Comparison of ENCODE assay signal across 23 cellular contexts in genomic region chr10:23121135-23121534, GRCh38.
"Had no signal": no experiment of that assay in that cellular context is flagged by ENCODE, and none has a peak within 500 bp of the region (broad histone marks: within the 10 kb centered on the region; RNA-seq: fewer than 3 reads in every experiment).

No MANE protein-coding gene starts in this region.

- H3K9me3 Mint-ChIP-seq: dendritic cell treated with granulocyte-macrophage colony-stimulating factor and Interleukin-4, amounts not matched to agents 40 ng/mL and 50 ng/mL, for 4 days; effector memory CD8-positive, alpha-beta T cell; endodermal cell had no signal

- H3K36me3 ChIP-seq: colonic mucosa had no signal

- H3K4me3 Mint-ChIP-seq: dendritic cell treated with granulocyte-macrophage colony-stimulating factor and Interleukin-4, amounts not matched to agents 40 ng/mL and 50 ng/mL, for 4 days; effector memory CD8-positive, alpha-beta T cell; endodermal cell had no signal

- DNase-seq: colonic mucosa; cortex of kidney; dermis blood vessel endothelial cell; effector CD4-positive, alpha-beta T cell; effector CD8-positive, alpha-beta T cell; effector memory CD4-positive, alpha-beta T cell; effector memory CD8-positive, alpha-beta T cell; endodermal cell; erythroblast; esophagus squamous epithelium; foreskin fibroblast; foreskin keratinocyte; gastrocnemius medialis; glutamatergic neuron; heart left ventricle; heart right ventricle had no signal

- H3K9me3 ChIP-seq: colonic mucosa, esophagus muscularis mucosa, esophagus squamous epithelium, gastrocnemius medialis, gastroesophageal sphincter, heart right ventricle had no signal

- H3K27me3 Mint-ChIP-seq: dendritic cell treated with granulocyte-macrophage colony-stimulating factor and Interleukin-4, amounts not matched to agents 40 ng/mL and 50 ng/mL, for 4 days; effector memory CD8-positive, alpha-beta T cell had no signal

- H3K4me3 ChIP-seq: colonic mucosa, coronary artery, esophagus muscularis mucosa, esophagus squamous epithelium, gastrocnemius medialis, gastroesophageal sphincter, heart left ventricle, heart right ventricle had no signal

- H3K4me1 ChIP-seq: colonic mucosa, esophagus muscularis mucosa, esophagus squamous epithelium, foreskin keratinocyte, gastrocnemius medialis, gastroesophageal sphincter had no signal

- ATAC-seq: effector memory CD8-positive, alpha-beta T cell; esophagus mucosa; foreskin keratinocyte; gastrocnemius medialis; gastroesophageal sphincter; heart left ventricle; heart right ventricle had no signal

- H3K4me1 Mint-ChIP-seq: endodermal cell had no signal

- H3K27ac Mint-ChIP-seq: dendritic cell treated with granulocyte-macrophage colony-stimulating factor and Interleukin-4, amounts not matched to agents 40 ng/mL and 50 ng/mL, for 4 days; effector memory CD8-positive, alpha-beta T cell; endodermal cell had no signal

- H3K27ac ChIP-seq: colonic mucosa, coronary artery, epithelial cell of prostate, esophagus muscularis mucosa, esophagus squamous epithelium, foreskin keratinocyte, gastrocnemius medialis, gastroesophageal sphincter, heart left ventricle, heart right ventricle had no signal

- H3K27me3 ChIP-seq: colonic mucosa, dorsolateral prefrontal cortex, esophagus muscularis mucosa, esophagus squamous epithelium, foreskin keratinocyte, gastrocnemius medialis, gastroesophageal sphincter, heart left ventricle, heart right ventricle had no signal
